In the genomic region with DNA sequence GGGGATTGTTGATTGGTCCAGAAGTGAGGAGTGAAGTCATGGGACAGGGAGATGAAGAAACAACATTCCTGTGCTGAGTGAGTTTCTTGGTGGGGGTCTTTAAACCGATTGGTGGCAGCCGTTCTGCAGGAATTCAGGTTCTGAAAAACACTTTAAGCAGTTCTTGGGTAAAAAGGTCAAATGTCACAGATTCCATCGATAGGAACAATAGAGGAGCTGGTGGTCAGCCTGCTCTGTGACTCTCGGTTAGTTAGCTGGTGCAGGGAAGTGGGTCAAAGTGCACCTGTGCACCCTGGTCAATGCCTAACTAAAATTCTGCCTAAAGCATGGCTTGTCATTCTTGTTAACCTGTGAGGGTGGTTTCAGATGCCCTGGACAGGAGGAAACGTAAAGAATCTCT, we compare ENCODE assay signal across 28 cellular contexts.
"Had no signal": no experiment of that assay in that cellular context is flagged by ENCODE, and none has a peak within 500 bp of the region (broad histone marks: within the 10 kb centered on the region; RNA-seq: fewer than 3 reads in every experiment).

No MANE protein-coding gene starts in this region.

- H3K9me3 ChIP-seq: ascending aorta, breast epithelium, SJCRH30 had no signal

- H3K27me3 ChIP-seq: ascending aorta, breast epithelium, SJCRH30 had no signal

- H3K9me3 Mint-ChIP-seq: activated CD4-positive, alpha-beta memory T cell treated with anti-CD3 and anti-CD28 coated beads, Interleukin-2, amount 10 ng/mL, durations not matched to agents 7 days and 5 days; activated naive CD8-positive, alpha-beta T cell treated with anti-CD3 and anti-CD28 coated beads for 36 hours had no signal

- H3K4me3 ChIP-seq: ascending aorta, breast epithelium, K562, SJCRH30, SK-N-MC had no signal

- H3K4me1 Mint-ChIP-seq: activated CD4-positive, alpha-beta memory T cell treated with anti-CD3 and anti-CD28 coated beads, Interleukin-2, amount 10 ng/mL, durations not matched to agents 7 days and 5 days; activated CD8-positive, alpha-beta memory T cell treated with anti-CD3 and anti-CD28 coated beads, Interleukin-2, amount 10 ng/mL, durations not matched to agents 7 days and 5 days; activated naive CD8-positive, alpha-beta T cell treated with anti-CD3 and anti-CD28 coated beads for 36 hours had no signal

- H3K4me3 Mint-ChIP-seq: activated CD4-positive, alpha-beta memory T cell treated with anti-CD3 and anti-CD28 coated beads, Interleukin-2, amount 10 ng/mL, durations not matched to agents 7 days and 5 days; activated CD8-positive, alpha-beta memory T cell treated with anti-CD3 and anti-CD28 coated beads, Interleukin-2, amount 10 ng/mL, durations not matched to agents 7 days and 5 days; activated naive CD8-positive, alpha-beta T cell treated with anti-CD3 and anti-CD28 coated beads for 36 hours had no signal

- H3K36me3 ChIP-seq: ascending aorta, breast epithelium, SJCRH30, WERI-Rb-1 had no signal

- H3K4me1 ChIP-seq: ascending aorta, breast epithelium had no signal

- DNase-seq: activated CD4-positive, alpha-beta memory T cell treated with anti-CD3 and anti-CD28 coated beads, Interleukin-2, amount 10 ng/mL, durations not matched to agents 7 days and 5 days; activated CD4-positive, alpha-beta T cell treated with anti-CD3 and anti-CD28 coated beads for 1 hour; activated CD4-positive, alpha-beta T cell treated with anti-CD3 and anti-CD28 coated beads for 48 hours; activated CD4-positive, CD25-positive, alpha-beta regulatory T cell; activated CD8-positive, alpha-beta memory T cell treated with anti-CD3 and anti-CD28 coated beads for 24 hours; activated CD8-positive, alpha-beta memory T cell treated with anti-CD3 and anti-CD28 coated beads, Interleukin-2, amount 10 ng/mL, durations not matched to agents 7 days and 5 days; activated CD8-positive, alpha-beta memory T cell treated with anti-CD3 and anti-CD28 coated beads, Interleukin-2, amount 50 U/mL, for 48 hours; activated effector memory CD4-positive, alpha-beta T cell treated with Interleukin-2 at 50 U/mL for 16 hours; activated naive CD4-positive, alpha-beta T cell treated with anti-CD3 and anti-CD28 coated beads, Interleukin-2, amount 50 U/mL, for 16 hours; activated naive CD8-positive, alpha-beta T cell treated with anti-CD3 and anti-CD28 coated beads for 36 hours; activated T-cell treated with anti-CD3 and anti-CD28 coated beads, Interleukin-2, amount 50 U/mL, for 48 hours; amniotic stem cell; caudate nucleus; NCI-H1105; NCI-H1417 treated with DMSO at 0.1 percent for 48 hours; NCI-H187 treated with DMSO at 0.1 percent for 48 hours; NCI-H2081; NCI-H345; NCI-H524 treated with DMSO at 0.1 percent for 48 hours; SHP77; SJCRH30; T1000; WERI-Rb-1 had no signal

- ATAC-seq: activated CD8-positive, alpha-beta memory T cell treated with anti-CD3 and anti-CD28 coated beads, Interleukin-2, amount 10 ng/mL, durations not matched to agents 7 days and 5 days; K562; Panc1 had no signal

- H3K36me3 Mint-ChIP-seq: activated CD8-positive, alpha-beta memory T cell treated with anti-CD3 and anti-CD28 coated beads, Interleukin-2, amount 10 ng/mL, durations not matched to agents 7 days and 5 days; activated naive CD8-positive, alpha-beta T cell treated with anti-CD3 and anti-CD28 coated beads for 36 hours had no signal

- H3K27ac Mint-ChIP-seq: activated CD4-positive, alpha-beta memory T cell treated with anti-CD3 and anti-CD28 coated beads, Interleukin-2, amount 10 ng/mL, durations not matched to agents 7 days and 5 days; activated CD8-positive, alpha-beta memory T cell treated with anti-CD3 and anti-CD28 coated beads, Interleukin-2, amount 10 ng/mL, durations not matched to agents 7 days and 5 days; activated naive CD8-positive, alpha-beta T cell treated with anti-CD3 and anti-CD28 coated beads for 36 hours had no signal

- H3K27ac ChIP-seq: ascending aorta, breast epithelium, SJCRH30, SK-N-MC, WERI-Rb-1 had no signal
